ENCODE assay signal across 8 cellular contexts in the genomic region with DNA sequence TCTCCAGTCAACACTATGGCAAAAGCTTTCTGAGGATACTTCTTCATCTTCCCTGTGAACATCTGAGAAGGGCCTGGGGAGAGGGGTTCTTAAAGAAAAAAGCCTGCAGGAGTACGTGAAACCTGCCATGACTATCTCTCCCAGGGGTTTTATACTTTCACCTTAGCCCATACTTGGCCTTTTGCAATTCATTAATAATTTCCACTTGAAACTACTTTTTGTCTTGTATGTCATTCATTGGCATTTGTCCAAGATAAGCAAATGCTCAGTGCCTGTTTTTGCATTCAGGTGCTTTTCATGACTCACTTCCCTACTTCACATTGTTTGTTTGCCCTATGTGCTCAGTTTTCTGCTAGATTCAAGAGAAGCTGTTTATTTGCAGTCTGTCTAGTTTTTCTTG.
DNase-seq lines count a peak whose midpoint lies in the region; ATAC-seq, FAIRE-seq and TF ChIP-seq lines count a peak whose summit lies in the region.

No MANE protein-coding gene starts in this region.

- H3K9me3 Mint-ChIP-seq in activated T-helper 1 cell treated with anti-CD3 and anti-CD28 coated beads, Interleukin-12 subunit alpha, Interleukin-12 subunit beta, Interleukin-2, Interleukin-4 antibody, amounts not matched to agents 30 ng/mL and 10 ng/mL and 1 ng/mL, durations not matched to agents 14 hours and 24 hours and 36 hours = peaks cover 9% of the 10 kb centered on the region

- no peak for TF ChIP-seq CTCF in SU-DHL-6 (IDR thresholded peaks at IDR 0.05; ENCODE audit: insufficient read depth, low read length, poor library complexity, severe bottlenecking)
- no peak for TF ChIP-seq CTCF in colonic mucosa (IDR thresholded peaks at IDR 0.05)

- intact Hi-C loops in colonic mucosa (cut with DNase I) = no loop called here
- intact Hi-C loops in activated T-helper 1 cell treated with anti-CD3 and anti-CD28 coated beads, Interleukin-12 subunit alpha, Interleukin-12 subunit beta, Interleukin-2, Interleukin-4 antibody, amounts not matched to agents 30 ng/mL and 10 ng/mL and 1 ng/mL, durations not matched to agents 14 hours and 24 hours and 36 hours (cut with micrococcal nuclease) = no loop called here

- H3K36me3 ChIP-seq in SU-DHL-6 (ENCODE audit: low read length) (peaks cover 2% of the 10 kb centered on the region), colonic mucosa (no peaks in the 10 kb centered on the region)

- no peaks in the 10 kb centered on the region for H3K79me2 ChIP-seq in SU-DHL-6 (ENCODE audit: insufficient read depth, low read length)

- DNase-seq in EH (ENCODE audit: low read depth) = peak; percentile 31
- DNase-seq in HTR-8/SVneo (ENCODE audit: insufficient read length, low spot score) = peak; percentile 18
- peak; percentile 25 for DNase-seq in mucosa of gallbladder (ENCODE audit: low spot score)
- DNase-seq in GM19240 (ENCODE audit: insufficient read length, low spot score) = no peak
- DNase-seq in colonic mucosa = no peak
- no peak for DNase-seq in activated T-helper 1 cell treated with anti-CD3 and anti-CD28 coated beads, Interleukin-12 subunit alpha, Interleukin-12 subunit beta, Interleukin-2, Interleukin-4 antibody, amounts not matched to agents 30 ng/mL and 10 ng/mL and 1 ng/mL, durations not matched to agents 14 hours and 24 hours and 36 hours (ENCODE audit: low spot score)

- no peaks in the 10 kb centered on the region for H4K20me1 ChIP-seq in SU-DHL-6 (ENCODE audit: low read depth, low read length)

- no peaks in the 10 kb centered on the region for H3F3A ChIP-seq in SU-DHL-6 (ENCODE audit: insufficient read depth)

- H3K4me1 Mint-ChIP-seq in activated T-helper 1 cell treated with anti-CD3 and anti-CD28 coated beads, Interleukin-12 subunit alpha, Interleukin-12 subunit beta, Interleukin-2, Interleukin-4 antibody, amounts not matched to agents 30 ng/mL and 10 ng/mL and 1 ng/mL, durations not matched to agents 14 hours and 24 hours and 36 hours (ENCODE audit: low read depth) = no peaks in the 10 kb centered on the region

- FAIRE-seq in HTR-8/SVneo (lab: Jason Lieb, UNC) = no peak

- H3K27ac ChIP-seq in SU-DHL-6 (ENCODE audit: low read depth, low read length) (peak overlapping the region; percentile 44; the same call in 1 of the 2 replicates), colonic mucosa (no peak overlapping the region)

- H3K4me3 ChIP-seq in SU-DHL-6 (ENCODE audit: insufficient read depth, low read length, poor library complexity, severe bottlenecking) (no peak overlapping the region), colonic mucosa (no peak overlapping the region)

- H3K27ac Mint-ChIP-seq in activated T-helper 1 cell treated with anti-CD3 and anti-CD28 coated beads, Interleukin-12 subunit alpha, Interleukin-12 subunit beta, Interleukin-2, Interleukin-4 antibody, amounts not matched to agents 30 ng/mL and 10 ng/mL and 1 ng/mL, durations not matched to agents 14 hours and 24 hours and 36 hours = no peak overlapping the region

- H3K9me3 ChIP-seq in SU-DHL-6 (ENCODE audit: insufficient read depth, low read length) (peaks cover 11% of the 10 kb centered on the region; the same call in 1 of the 2 replicates), colonic mucosa (no peaks in the 10 kb centered on the region)

- no peaks in the 10 kb centered on the region for H3K27me3 Mint-ChIP-seq in activated T-helper 1 cell treated with anti-CD3 and anti-CD28 coated beads, Interleukin-12 subunit alpha, Interleukin-12 subunit beta, Interleukin-2, Interleukin-4 antibody, amounts not matched to agents 30 ng/mL and 10 ng/mL and 1 ng/mL, durations not matched to agents 14 hours and 24 hours and 36 hours (ENCODE audit: insufficient read depth)

- peak overlapping the region; percentile 44 for H3K4me2 ChIP-seq in SU-DHL-6 (ENCODE audit: low read depth, low read length, poor library complexity, severe bottlenecking)

- no peaks in the 10 kb centered on the region for H3K36me3 Mint-ChIP-seq in activated T-helper 1 cell treated with anti-CD3 and anti-CD28 coated beads, Interleukin-12 subunit alpha, Interleukin-12 subunit beta, Interleukin-2, Interleukin-4 antibody, amounts not matched to agents 30 ng/mL and 10 ng/mL and 1 ng/mL, durations not matched to agents 14 hours and 24 hours and 36 hours (ENCODE audit: low read depth)

- H3K4me3 Mint-ChIP-seq in activated T-helper 1 cell treated with anti-CD3 and anti-CD28 coated beads, Interleukin-12 subunit alpha, Interleukin-12 subunit beta, Interleukin-2, Interleukin-4 antibody, amounts not matched to agents 30 ng/mL and 10 ng/mL and 1 ng/mL, durations not matched to agents 14 hours and 24 hours and 36 hours = no peak overlapping the region

- H2AFZ ChIP-seq in SU-DHL-6 (ENCODE audit: low read depth, low read length, severe bottlenecking) = peak overlapping the region; percentile 16

- ATAC-seq in GM21576 (IDR thresholded peaks at IDR 0.05; ENCODE audit: unreplicated experiment) = peak; percentile 70

- H3K9ac ChIP-seq in SU-DHL-6 (ENCODE audit: low read length) = no peak overlapping the region
- no peak overlapping the region for H3K9ac ChIP-seq in colonic mucosa (ENCODE audit: low read depth in 2 of 2, low read length in 2 of 2)

- no peaks in the 10 kb centered on the region for H3K4me1 ChIP-seq in colonic mucosa

- H3K9me2 ChIP-seq in SU-DHL-6 (replicated peaks; ENCODE audit: insufficient read depth, low read length) = no peaks in the 10 kb centered on the region

- H3K27me3 ChIP-seq in SU-DHL-6 (ENCODE audit: low read length) (no peaks in the 10 kb centered on the region), colonic mucosa (no peaks in the 10 kb centered on the region)

Comparison
In these comparisons a context has a peak if more than half of its experiments do, and no peak if none do; other contexts are left out.
1. DNase-seq: peak in EH (single experiment), HTR-8/SVneo (single experiment) and mucosa of gallbladder (single experiment); none in GM19240 (single experiment), colonic mucosa (single experiment) and activated T-helper 1 cell treated with anti-CD3 and anti-CD28 coated beads, Interleukin-12 subunit alpha, Interleukin-12 subunit beta, Interleukin-2, Interleukin-4 antibody, amounts not matched to agents 30 ng/mL and 10 ng/mL and 1 ng/mL, durations not matched to agents 14 hours and 24 hours and 36 hours (single experiment).